1 cellular context compared by ENCODE assay signal in genomic region chr16:88774544-88775393, GRCh38.
TF ChIP-seq lines count a peak whose summit lies in the region.

No MANE protein-coding gene starts in this region.

TF ChIP-seq in GM23338, 12 proteins besides CTCF, POLR2A, EP300 and RAD21 (continued from another document):
- no peak for TF ChIP-seq ZNF462 (CRISPR knock-in tag; IDR thresholded peaks at IDR 0.05)
- TF ChIP-seq EZH2 (IDR thresholded peaks at IDR 0.05; ENCODE audit: low read depth, unreplicated experiment): no peak
- no peak for TF ChIP-seq STAT1 (IDR thresholded peaks at IDR 0.05; ENCODE audit: unreplicated experiment)
- no peak for TF ChIP-seq ZNF331 (CRISPR knock-in tag; IDR thresholded peaks at IDR 0.05; ENCODE audit: low read depth)
TF ChIP-seq in GM23338: peak in this region for 0.
